ENCODE assay signal across 17 cellular contexts in genomic region chr14:71549421-71549820, GRCh38.
DNase-seq lines count a peak whose midpoint lies in the region; ATAC-seq and TF ChIP-seq lines count a peak whose summit lies in the region.
"Had no signal": no experiment of that assay in that cellular context is flagged by ENCODE, and none has a peak within 500 bp of the region (broad histone marks: within the 10 kb centered on the region; RNA-seq: fewer than 3 reads in every experiment).

No MANE protein-coding gene starts in this region.

- H3K27ac Mint-ChIP-seq in CD8-positive, alpha-beta T cell, result no peak overlapping the region
- H3K27ac Mint-ChIP-seq: IgD-negative memory B cell had no signal

- no peaks in the 10 kb centered on the region for H3K27me3 ChIP-seq in OCI-LY3 (ENCODE audit: low read depth, low read length)
- no peaks in the 10 kb centered on the region for H3K27me3 ChIP-seq in neutrophil
- H3K27me3 ChIP-seq in CD8-positive, alpha-beta T cell (ENCODE audit: insufficient read depth, low read length), result no peaks in the 10 kb centered on the region
- H3K27me3 ChIP-seq: BLaER1 had no signal

- peaks cover 3% of the 10 kb centered on the region for H3K36me3 Mint-ChIP-seq in CD8-positive, alpha-beta T cell

- no peak for TF ChIP-seq CTCF in OCI-LY3 (IDR thresholded peaks at IDR 0.05; ENCODE audit: low read depth, low read length)
- no peak for TF ChIP-seq CTCF in neutrophil (IDR thresholded peaks at IDR 0.05)
- TF ChIP-seq CTCF in CD8-positive, alpha-beta T cell (IDR thresholded peaks at IDR 0.05), result no peak

- peak overlapping the region; percentile 85 for H3K4me2 ChIP-seq in OCI-LY3 (ENCODE audit: low read length)
- H3K4me2 ChIP-seq: BLaER1 had no signal

- no peaks in the 10 kb centered on the region for H3K27me3 Mint-ChIP-seq in CD8-positive, alpha-beta T cell (ENCODE audit: low read depth)
- H3K27me3 Mint-ChIP-seq: IgD-negative memory B cell had no signal

- no peak overlapping the region for H2AFZ ChIP-seq in OCI-LY3 (ENCODE audit: low read depth, low read length)

- intact Hi-C loops in CD8-positive, alpha-beta T cell (cut with DNase I, micrococcal nuclease), result no loop called here

- peaks cover 21% of the 10 kb centered on the region; the same call in 1 of the 2 replicates for H3K79me2 ChIP-seq in OCI-LY3 (ENCODE audit: low read length)

- no peaks in the 10 kb centered on the region for H3K36me3 ChIP-seq in OCI-LY3 (replicated peaks; ENCODE audit: low read depth, low read length)
- no peaks in the 10 kb centered on the region for H3K36me3 ChIP-seq in neutrophil
- no peaks in the 10 kb centered on the region for H3K36me3 ChIP-seq in CD8-positive, alpha-beta T cell (ENCODE audit: insufficient read depth, low read length)
- H3K36me3 ChIP-seq: BLaER1 had no signal

- H4K20me1 ChIP-seq in OCI-LY3 (ENCODE audit: insufficient read depth, low read length), result no peaks in the 10 kb centered on the region
- H4K20me1 ChIP-seq: BLaER1 had no signal

- H3K9me3 ChIP-seq in OCI-LY3 (ENCODE audit: insufficient read depth, low read length) (no peaks in the 10 kb centered on the region), neutrophil (no peaks in the 10 kb centered on the region)
- no peaks in the 10 kb centered on the region for H3K9me3 ChIP-seq in CD8-positive, alpha-beta T cell (ENCODE audit: low read length)
- H3K9me3 ChIP-seq: BLaER1 had no signal

- peak overlapping the region; percentile 72; the same call in 1 of the 2 replicates for H3K27ac ChIP-seq in OCI-LY3 (ENCODE audit: low read length)
- H3K27ac ChIP-seq in neutrophil, result peak overlapping the region; percentile 65
- no peak overlapping the region for H3K27ac ChIP-seq in CD8-positive, alpha-beta T cell (ENCODE audit: low read depth, low read length)
- H3K27ac ChIP-seq: 22Rv1, BLaER1 had no signal

- POLR2A ChIA-PET in CD8-positive, alpha-beta T cell (lab: Charles Lee), result no interaction called here

- CTCF ChIA-PET in CD8-positive, alpha-beta T cell (lab: Charles Lee), result no interaction called here

- H3K4me3 Mint-ChIP-seq in CD8-positive, alpha-beta T cell, result no peak overlapping the region
- H3K4me3 Mint-ChIP-seq: IgD-negative memory B cell had no signal

- DNase-seq in DMS 273 (lab: John Stamatoyannopoulos, UW; ENCODE audit: unreplicated experiment) (peak; percentile 18), DMS 273 treated with DMSO at 0.1 percent for 48 hours (lab: John Stamatoyannopoulos, UW) (no peak), activated T-cell treated with anti-CD3 and anti-CD28 coated beads for 4 hours (no peak), NCI-H1436 (lab: John Stamatoyannopoulos, UW) (no peak)
- no peak for DNase-seq in CD8-positive, alpha-beta T cell
- DNase-seq: Calu3, DMS153, DMS79 treated with DMSO at 0.1 percent for 48 hours, EL, GDM1, HCEC 1CT, KG1 had no signal

- ATAC-seq in CD8-positive, alpha-beta T cell, result no peak

- H3K4me1 ChIP-seq in OCI-LY3 (ENCODE audit: low read length), result peaks cover 57% of the 10 kb centered on the region
- peaks cover 46 to 49% of the 10 kb centered on the region in 2 experiments for H3K4me1 ChIP-seq in neutrophil (ENCODE audit: control insufficient read depth in 1 of 2, insufficient read depth in 1 of 2, low read depth in 1 of 2, low read length in 1 of 2)
- peaks cover 13% of the 10 kb centered on the region for H3K4me1 ChIP-seq in CD8-positive, alpha-beta T cell (ENCODE audit: insufficient read depth, low read length)

- H3K4me3 ChIP-seq in OCI-LY3 (ENCODE audit: low read length) (no peak overlapping the region), neutrophil (ENCODE audit: low read depth in 1 of 2, low read length in 1 of 2) (no peak overlapping the region)
- no peak overlapping the region for H3K4me3 ChIP-seq in CD8-positive, alpha-beta T cell (ENCODE audit: low read depth, low read length)
- H3K4me3 ChIP-seq: BLaER1 had no signal

- no peaks in the 10 kb centered on the region for H3K9me3 Mint-ChIP-seq in CD8-positive, alpha-beta T cell
- H3K9me3 Mint-ChIP-seq: IgD-negative memory B cell had no signal

- no peak overlapping the region for H3K9ac ChIP-seq in OCI-LY3 (ENCODE audit: low read length)
- H3K9ac ChIP-seq: BLaER1 had no signal

- peaks cover 24% of the 10 kb centered on the region for H3K4me1 Mint-ChIP-seq in CD8-positive, alpha-beta T cell (ENCODE audit: low read depth)
